In the genomic region with DNA sequence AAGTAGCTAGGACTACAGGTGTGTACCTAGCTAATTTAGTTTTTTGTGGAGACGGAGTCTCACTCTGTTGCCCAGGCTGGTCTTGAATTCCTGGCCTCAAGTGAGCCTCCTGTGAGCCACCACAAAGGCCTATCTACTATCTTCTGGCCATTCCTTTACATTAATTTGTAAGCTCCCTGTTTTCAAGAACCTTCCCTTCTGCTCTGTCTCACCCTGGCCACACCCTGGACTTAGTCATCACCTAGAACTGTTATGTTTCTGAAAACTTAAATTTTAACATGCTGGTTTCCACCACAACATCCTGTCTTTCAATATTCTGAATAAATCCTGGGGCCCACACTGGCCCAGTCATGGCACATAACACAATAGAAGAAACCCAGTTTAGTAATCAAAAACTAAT, we compare ENCODE assay signal across 8 cellular contexts. TPM values are rescaled to one million over a fixed set of nuclear protein-coding genes. Genes with fewer than 3 reads are reported as not detected.
DNase-seq lines count a peak whose midpoint lies in the region; ATAC-seq, FAIRE-seq and TF ChIP-seq lines count a peak whose summit lies in the region.

No MANE protein-coding gene starts in this region.

- H3K27me3 Mint-ChIP-seq in activated B cell treated with CpG ODN at 0.5 μM for 24 hours: no peaks in the 10 kb centered on the region

- DNase-seq in GM18507 (ENCODE audit: extremely low spot score, insufficient read length, low read depth): peak; percentile 30
- DNase-seq in activated B cell treated with CpG ODN at 0.5 μM for 24 hours: no peak
- DNase-seq in epithelial cell of prostate (ENCODE audit: low read depth, low spot score): no peak
- DNase-seq in stimulated activated naive CD8-positive, alpha-beta T cell treated with anti-CD3 and anti-CD28 coated beads, Interleukin-15, Interleukin-2, amounts not matched to agents 100 U/mL and 50 U/mL, for 24 hours: peak; percentile 58
- DNase-seq in NCI-H82 (lab: John Stamatoyannopoulos, UW): no peak
- DNase-seq in cerebellar nuclear complex (lab: John Stamatoyannopoulos, UW): no peak

- peak; percentile 94 for FAIRE-seq in GM18507 (lab: Jason Lieb, UNC)

- CTCF ChIA-PET in activated B cell treated with CpG ODN at 0.5 μM for 24 hours (lab: Charles Lee): interaction anchor here (1.2 to 4.6 kb wide), 6 partner anchors 10 to 200 kb away, joined by 5 to 27 read pairs (median 8); partner anchors contain the start of genes PPOX and TOMM40L

- H3K4me1 Mint-ChIP-seq in activated B cell treated with CpG ODN at 0.5 μM for 24 hours: peaks cover 79% of the 10 kb centered on the region

- ATAC-seq in HG03045 (IDR thresholded peaks at IDR 0.05; ENCODE audit: unreplicated experiment): peak; percentile 34
- ATAC-seq in activated B cell treated with CpG ODN at 0.5 μM for 24 hours (ENCODE audit: low read depth): peak; percentile 14
- peak; percentile 69 for ATAC-seq in stimulated activated naive CD8-positive, alpha-beta T cell treated with anti-CD3 and anti-CD28 coated beads, Interleukin-15, Interleukin-2, amounts not matched to agents 100 U/mL and 50 U/mL, for 24 hours
- ATAC-seq in GM21717 (IDR thresholded peaks at IDR 0.05; ENCODE audit: unreplicated experiment): no peak

- peaks cover 1% of the 10 kb centered on the region for H3K36me3 Mint-ChIP-seq in activated B cell treated with CpG ODN at 0.5 μM for 24 hours (ENCODE audit: low read depth)

- intact Hi-C loops in activated B cell treated with CpG ODN at 0.5 μM for 24 hours (cut with micrococcal nuclease): loop anchor here (1.0 kb wide), 1 partner anchor 10 kb away; no protein-coding TSS in a partner anchor

- POLR2A ChIA-PET in activated B cell treated with CpG ODN at 0.5 μM for 24 hours (lab: Charles Lee): interaction anchor here (0.8 to 4.1 kb wide), 14 partner anchors 10 to 207 kb away, joined by 3 to 49 read pairs (median 8); partner anchors contain the start of genes DEDD, NDUFS2, PFDN2 and PPOX

- TF ChIP-seq CTCF in activated B cell treated with CpG ODN at 0.5 μM for 24 hours (IDR thresholded peaks at IDR 0.05): no peak

- H3K9me3 Mint-ChIP-seq in activated B cell treated with CpG ODN at 0.5 μM for 24 hours: no peaks in the 10 kb centered on the region

- H3K27ac Mint-ChIP-seq in activated B cell treated with CpG ODN at 0.5 μM for 24 hours: peak overlapping the region; percentile 84

- peak overlapping the region; percentile 53 for H3K27ac ChIP-seq in epithelial cell of prostate

- peak overlapping the region; percentile 54 for H3K4me3 Mint-ChIP-seq in activated B cell treated with CpG ODN at 0.5 μM for 24 hours

RNA-seq across cellular contexts. Expression of gene B4GALT3, which starts 4.9 kb away (rescaled TPM):
- 40.7 and 41.7 TPM in 2 replicates for total RNA-seq in activated B cell treated with CpG ODN at 0.5 μM for 24 hours

RNA-seq across cellular contexts. Expression of gene PPOX, which starts 16.0 kb away (rescaled TPM):
- 31.5 and 40.7 TPM in 2 replicates for total RNA-seq in activated B cell treated with CpG ODN at 0.5 μM for 24 hours

RNA-seq across cellular contexts. Expression of gene ADAMTS4, which starts 16.6 kb away (rescaled TPM):
- not detected in 2 replicates for total RNA-seq in activated B cell treated with CpG ODN at 0.5 μM for 24 hours

RNA-seq across cellular contexts. Expression of gene NDUFS2, which starts 20.0 kb away (rescaled TPM):
- 69.1 and 73.9 TPM in 2 replicates for total RNA-seq in activated B cell treated with CpG ODN at 0.5 μM for 24 hours

RNA-seq across cellular contexts. Expression of gene USP21, which starts 22.9 kb away (rescaled TPM):
- total RNA-seq in activated B cell treated with CpG ODN at 0.5 μM for 24 hours: 31.9 and 38.1 TPM in 2 replicates

Comparison
In these comparisons a context has a peak if more than half of its experiments do, and no peak if none do; other contexts are left out.
1. DNase-seq: peak in GM18507 (single experiment) and stimulated activated naive CD8-positive, alpha-beta T cell treated with anti-CD3 and anti-CD28 coated beads, Interleukin-15, Interleukin-2, amounts not matched to agents 100 U/mL and 50 U/mL, for 24 hours (single experiment); none in activated B cell treated with CpG ODN at 0.5 μM for 24 hours (single experiment), epithelial cell of prostate (single experiment), NCI-H82 (single experiment) and cerebellar nuclear complex (0 of 2).